1 cellular context compared by ENCODE assay signal in the genomic region with DNA sequence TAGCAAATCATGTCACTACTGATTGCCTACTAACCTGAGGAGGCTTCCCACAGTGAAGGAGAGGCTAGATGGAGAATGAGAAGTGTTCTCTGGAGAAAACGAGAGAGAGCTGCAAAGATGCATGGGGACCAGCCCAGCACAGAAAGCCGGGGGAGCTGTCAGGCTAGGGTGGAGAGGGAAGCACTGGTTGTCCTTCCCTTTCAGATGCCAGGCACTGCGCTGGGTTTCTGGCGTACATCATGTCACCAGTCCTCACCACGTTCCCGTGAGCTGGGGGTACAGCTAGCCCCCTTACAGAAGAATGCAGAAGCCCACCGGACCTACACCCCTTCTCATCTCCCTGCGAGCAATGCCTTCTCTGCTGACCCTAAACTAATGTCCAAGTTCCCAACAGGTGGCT.
TF ChIP-seq lines count a peak whose summit lies in the region.

No MANE protein-coding gene starts in this region.

TF ChIP-seq in HEK293, 187 proteins besides CTCF, POLR2A, EP300 and RAD21 (continued from another document):
- TF ChIP-seq ZBTB11 (tag by site-specific recombination; conservative IDR thresholded peaks at IDR 0.05; ENCODE audit: low read depth) (no peak), SCRT2 (tag by site-specific recombination; IDR thresholded peaks at IDR 0.05) (peak; percentile 73), PRDM1 (tag by site-specific recombination; IDR thresholded peaks at IDR 0.05) (0 out of 2 replicates have a peak, but pooled peaks have one; percentile 44)
